ENCODE assay signal across 1 cellular context in the genomic region with DNA sequence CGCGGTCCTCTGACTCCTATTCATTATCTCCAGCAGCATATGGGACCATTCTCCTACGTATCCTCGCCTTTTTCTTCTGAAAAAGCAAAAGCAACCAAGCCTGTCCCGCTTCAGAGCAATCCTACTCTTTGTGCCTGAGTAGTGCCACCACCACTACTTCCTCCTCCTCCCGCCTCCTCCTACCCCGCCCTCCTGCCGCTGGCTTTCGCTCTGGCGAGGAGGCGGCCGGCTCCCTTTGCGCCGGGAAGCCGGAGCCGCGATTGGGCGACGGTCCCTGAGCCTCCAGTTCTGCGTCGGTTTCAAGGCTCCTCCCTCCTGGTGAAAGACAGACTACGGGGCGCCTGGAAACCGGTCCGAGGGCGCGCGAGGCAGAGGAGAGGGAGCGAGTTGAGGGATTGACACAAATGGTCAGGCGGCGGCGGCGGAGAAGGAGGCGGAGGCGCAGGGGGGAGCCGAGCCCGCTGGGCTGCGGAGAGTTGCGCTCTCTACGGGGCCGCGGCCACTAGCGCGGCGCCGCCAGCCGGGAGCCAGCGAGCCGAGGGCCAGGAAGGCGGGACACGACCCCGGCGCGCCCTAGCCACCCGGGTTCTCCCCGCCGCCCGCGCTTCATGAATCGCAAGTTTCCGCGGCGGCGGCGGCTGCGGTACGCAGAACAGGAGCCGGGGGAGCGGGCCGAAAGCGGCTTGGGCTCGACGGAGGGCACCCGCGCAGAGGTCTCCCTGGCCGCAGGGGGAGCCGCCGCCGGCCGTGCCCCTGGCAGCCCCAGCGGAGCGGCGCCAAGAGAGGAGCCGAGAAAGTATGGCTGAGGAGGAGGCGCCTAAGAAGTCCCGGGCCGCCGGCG.
A peak's percentile ranks its signal among the peaks of the same experiment; 100 is the strongest.
TF ChIP-seq lines count a peak whose summit lies in the region.

A gene (plus strand): TSS at position 351 of the 841 bp plus-strand sequence. CDS start 448 bp downstream, at position 799.

TF ChIP-seq in HepG2, 621 proteins besides CTCF, POLR2A, EP300 and RAD21 (continued from another document and continues in another):
- TF ChIP-seq, protein P1, sequence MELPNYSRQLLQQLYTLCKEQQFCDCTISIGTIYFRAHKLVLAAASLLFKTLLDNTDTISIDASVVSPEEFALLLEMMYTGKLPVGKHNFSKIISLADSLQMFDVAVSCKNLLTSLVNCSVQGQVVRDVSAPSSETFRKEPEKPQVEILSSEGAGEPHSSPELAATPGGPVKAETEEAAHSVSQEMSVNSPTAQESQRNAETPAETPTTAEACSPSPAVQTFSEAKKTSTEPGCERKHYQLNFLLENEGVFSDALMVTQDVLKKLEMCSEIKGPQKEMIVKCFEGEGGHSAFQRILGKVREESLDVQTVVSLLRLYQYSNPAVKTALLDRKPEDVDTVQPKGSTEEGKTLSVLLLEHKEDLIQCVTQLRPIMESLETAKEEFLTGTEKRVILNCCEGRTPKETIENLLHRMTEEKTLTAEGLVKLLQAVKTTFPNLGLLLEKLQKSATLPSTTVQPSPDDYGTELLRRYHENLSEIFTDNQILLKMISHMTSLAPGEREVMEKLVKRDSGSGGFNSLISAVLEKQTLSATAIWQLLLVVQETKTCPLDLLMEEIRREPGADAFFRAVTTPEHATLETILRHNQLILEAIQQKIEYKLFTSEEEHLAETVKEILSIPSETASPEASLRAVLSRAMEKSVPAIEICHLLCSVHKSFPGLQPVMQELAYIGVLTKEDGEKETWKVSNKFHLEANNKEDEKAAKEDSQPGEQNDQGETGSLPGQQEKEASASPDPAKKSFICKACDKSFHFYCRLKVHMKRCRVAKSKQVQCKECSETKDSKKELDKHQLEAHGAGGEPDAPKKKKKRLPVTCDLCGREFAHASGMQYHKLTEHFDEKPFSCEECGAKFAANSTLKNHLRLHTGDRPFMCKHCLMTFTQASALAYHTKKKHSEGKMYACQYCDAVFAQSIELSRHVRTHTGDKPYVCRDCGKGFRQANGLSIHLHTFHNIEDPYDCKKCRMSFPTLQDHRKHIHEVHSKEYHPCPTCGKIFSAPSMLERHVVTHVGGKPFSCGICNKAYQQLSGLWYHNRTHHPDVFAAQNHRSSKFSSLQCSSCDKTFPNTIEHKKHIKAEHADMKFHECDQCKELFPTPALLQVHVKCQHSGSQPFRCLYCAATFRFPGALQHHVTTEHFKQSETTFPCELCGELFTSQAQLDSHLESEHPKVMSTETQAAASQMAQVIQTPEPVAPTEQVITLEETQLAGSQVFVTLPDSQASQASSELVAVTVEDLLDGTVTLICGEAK (IDR thresholded peaks at IDR 0.05), result no peak
- TF ChIP-seq, protein P1 (CRISPR knock-in tag; IDR thresholded peaks at IDR 0.05), result 0 out of 2 replicates have a peak, but pooled peaks have one; percentile 33
- TF ChIP-seq ZNF768 (CRISPR knock-in tag; IDR thresholded peaks at IDR 0.05) (peak; percentile 23; the same call in 1 of the 2 replicates), XRCC5 (optimal IDR thresholded peaks at IDR 0.05; ENCODE audit: low read length) (peak; percentile 87), SOX6 (IDR thresholded peaks at IDR 0.05) (no peak), SOX6 (CRISPR knock-in tag; IDR thresholded peaks at IDR 0.05) (peak; percentile 51), PHF21A (CRISPR knock-in tag; IDR thresholded peaks at IDR 0.05) (peak; percentile 51; the same call in 1 of the 2 replicates), FOXO1 (CRISPR knock-in tag; IDR thresholded peaks at IDR 0.05) (0 out of 2 replicates have a peak, but pooled peaks have one; percentile 25), AHR (CRISPR knock-in tag; IDR thresholded peaks at IDR 0.05) (peak; percentile 29; the same call in 1 of the 2 replicates), PLRG1 (conservative IDR thresholded peaks at IDR 0.05) (no peak), MEIS1 (CRISPR knock-in tag; IDR thresholded peaks at IDR 0.05; ENCODE audit: borderline replicate concordance) (no peak), GFI1 (CRISPR knock-in tag; IDR thresholded peaks at IDR 0.05; ENCODE audit: borderline replicate concordance) (no peak), ZNF556 (CRISPR knock-in tag; IDR thresholded peaks at IDR 0.05; ENCODE audit: borderline replicate concordance) (0 out of 2 replicates have a peak, but pooled peaks have one; percentile 49), RBM39 (IDR thresholded peaks at IDR 0.05; ENCODE audit: low read depth, low read length, poor library complexity, severe bottlenecking) (no peak), ELF3 (CRISPR knock-in tag; IDR thresholded peaks at IDR 0.05) (peak; percentile 86), CCAR2 (optimal IDR thresholded peaks at IDR 0.05; ENCODE audit: low read depth, low read length) (no peak), SMYD3 (CRISPR knock-in tag; IDR thresholded peaks at IDR 0.05) (no peak), CC2D1A (CRISPR knock-in tag; IDR thresholded peaks at IDR 0.05) (no peak), BCL6 (CRISPR knock-in tag; IDR thresholded peaks at IDR 0.05) (0 out of 2 replicates have a peak, but pooled peaks have one; percentile 28), HNRNPL (IDR thresholded peaks at IDR 0.05; ENCODE audit: low read depth, low read length) (peak; percentile 32; the same call in 1 of the 2 replicates), HNRNPK (IDR thresholded peaks at IDR 0.05; ENCODE audit: low read depth, low read length, poor library complexity, severe bottlenecking) (peak; percentile 10)
- TF ChIP-seq, protein P2, sequence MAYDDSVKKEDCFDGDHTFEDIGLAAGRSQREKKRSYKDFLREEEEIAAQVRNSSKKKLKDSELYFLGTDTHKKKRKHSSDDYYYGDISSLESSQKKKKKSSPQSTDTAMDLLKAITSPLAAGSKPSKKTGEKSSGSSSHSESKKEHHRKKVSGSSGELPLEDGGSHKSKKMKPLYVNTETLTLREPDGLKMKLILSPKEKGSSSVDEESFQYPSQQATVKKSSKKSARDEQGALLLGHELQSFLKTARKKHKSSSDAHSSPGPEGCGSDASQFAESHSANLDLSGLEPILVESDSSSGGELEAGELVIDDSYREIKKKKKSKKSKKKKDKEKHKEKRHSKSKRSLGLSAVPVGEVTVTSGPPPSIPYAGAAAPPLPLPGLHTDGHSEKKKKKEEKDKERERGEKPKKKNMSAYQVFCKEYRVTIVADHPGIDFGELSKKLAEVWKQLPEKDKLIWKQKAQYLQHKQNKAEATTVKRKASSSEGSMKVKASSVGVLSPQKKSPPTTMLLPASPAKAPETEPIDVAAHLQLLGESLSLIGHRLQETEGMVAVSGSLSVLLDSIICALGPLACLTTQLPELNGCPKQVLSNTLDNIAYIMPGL (CRISPR knock-in tag; IDR thresholded peaks at IDR 0.05; ENCODE audit: borderline replicate concordance in 1 of 2, low read depth in 1 of 2), result peak in 1 of 2 experiments; percentile 45
- TF ChIP-seq, protein P3, sequence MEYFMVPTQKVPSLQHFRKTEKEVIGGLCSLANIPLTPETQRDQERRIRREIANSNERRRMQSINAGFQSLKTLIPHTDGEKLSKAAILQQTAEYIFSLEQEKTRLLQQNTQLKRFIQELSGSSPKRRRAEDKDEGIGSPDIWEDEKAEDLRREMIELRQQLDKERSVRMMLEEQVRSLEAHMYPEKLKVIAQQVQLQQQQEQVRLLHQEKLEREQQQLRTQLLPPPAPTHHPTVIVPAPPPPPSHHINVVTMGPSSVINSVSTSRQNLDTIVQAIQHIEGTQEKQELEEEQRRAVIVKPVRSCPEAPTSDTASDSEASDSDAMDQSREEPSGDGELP (IDR thresholded peaks at IDR 0.05; ENCODE audit: borderline replicate concordance, low read depth), result peak; percentile 12; the same call in 1 of the 2 replicates
- TF ChIP-seq, protein P4, sequence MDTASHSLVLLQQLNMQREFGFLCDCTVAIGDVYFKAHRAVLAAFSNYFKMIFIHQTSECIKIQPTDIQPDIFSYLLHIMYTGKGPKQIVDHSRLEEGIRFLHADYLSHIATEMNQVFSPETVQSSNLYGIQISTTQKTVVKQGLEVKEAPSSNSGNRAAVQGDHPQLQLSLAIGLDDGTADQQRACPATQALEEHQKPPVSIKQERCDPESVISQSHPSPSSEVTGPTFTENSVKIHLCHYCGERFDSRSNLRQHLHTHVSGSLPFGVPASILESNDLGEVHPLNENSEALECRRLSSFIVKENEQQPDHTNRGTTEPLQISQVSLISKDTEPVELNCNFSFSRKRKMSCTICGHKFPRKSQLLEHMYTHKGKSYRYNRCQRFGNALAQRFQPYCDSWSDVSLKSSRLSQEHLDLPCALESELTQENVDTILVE (CRISPR knock-in tag; IDR thresholded peaks at IDR 0.05), result peak; percentile 68; the same call in 1 of the 2 replicates
- TF ChIP-seq, protein P5, sequence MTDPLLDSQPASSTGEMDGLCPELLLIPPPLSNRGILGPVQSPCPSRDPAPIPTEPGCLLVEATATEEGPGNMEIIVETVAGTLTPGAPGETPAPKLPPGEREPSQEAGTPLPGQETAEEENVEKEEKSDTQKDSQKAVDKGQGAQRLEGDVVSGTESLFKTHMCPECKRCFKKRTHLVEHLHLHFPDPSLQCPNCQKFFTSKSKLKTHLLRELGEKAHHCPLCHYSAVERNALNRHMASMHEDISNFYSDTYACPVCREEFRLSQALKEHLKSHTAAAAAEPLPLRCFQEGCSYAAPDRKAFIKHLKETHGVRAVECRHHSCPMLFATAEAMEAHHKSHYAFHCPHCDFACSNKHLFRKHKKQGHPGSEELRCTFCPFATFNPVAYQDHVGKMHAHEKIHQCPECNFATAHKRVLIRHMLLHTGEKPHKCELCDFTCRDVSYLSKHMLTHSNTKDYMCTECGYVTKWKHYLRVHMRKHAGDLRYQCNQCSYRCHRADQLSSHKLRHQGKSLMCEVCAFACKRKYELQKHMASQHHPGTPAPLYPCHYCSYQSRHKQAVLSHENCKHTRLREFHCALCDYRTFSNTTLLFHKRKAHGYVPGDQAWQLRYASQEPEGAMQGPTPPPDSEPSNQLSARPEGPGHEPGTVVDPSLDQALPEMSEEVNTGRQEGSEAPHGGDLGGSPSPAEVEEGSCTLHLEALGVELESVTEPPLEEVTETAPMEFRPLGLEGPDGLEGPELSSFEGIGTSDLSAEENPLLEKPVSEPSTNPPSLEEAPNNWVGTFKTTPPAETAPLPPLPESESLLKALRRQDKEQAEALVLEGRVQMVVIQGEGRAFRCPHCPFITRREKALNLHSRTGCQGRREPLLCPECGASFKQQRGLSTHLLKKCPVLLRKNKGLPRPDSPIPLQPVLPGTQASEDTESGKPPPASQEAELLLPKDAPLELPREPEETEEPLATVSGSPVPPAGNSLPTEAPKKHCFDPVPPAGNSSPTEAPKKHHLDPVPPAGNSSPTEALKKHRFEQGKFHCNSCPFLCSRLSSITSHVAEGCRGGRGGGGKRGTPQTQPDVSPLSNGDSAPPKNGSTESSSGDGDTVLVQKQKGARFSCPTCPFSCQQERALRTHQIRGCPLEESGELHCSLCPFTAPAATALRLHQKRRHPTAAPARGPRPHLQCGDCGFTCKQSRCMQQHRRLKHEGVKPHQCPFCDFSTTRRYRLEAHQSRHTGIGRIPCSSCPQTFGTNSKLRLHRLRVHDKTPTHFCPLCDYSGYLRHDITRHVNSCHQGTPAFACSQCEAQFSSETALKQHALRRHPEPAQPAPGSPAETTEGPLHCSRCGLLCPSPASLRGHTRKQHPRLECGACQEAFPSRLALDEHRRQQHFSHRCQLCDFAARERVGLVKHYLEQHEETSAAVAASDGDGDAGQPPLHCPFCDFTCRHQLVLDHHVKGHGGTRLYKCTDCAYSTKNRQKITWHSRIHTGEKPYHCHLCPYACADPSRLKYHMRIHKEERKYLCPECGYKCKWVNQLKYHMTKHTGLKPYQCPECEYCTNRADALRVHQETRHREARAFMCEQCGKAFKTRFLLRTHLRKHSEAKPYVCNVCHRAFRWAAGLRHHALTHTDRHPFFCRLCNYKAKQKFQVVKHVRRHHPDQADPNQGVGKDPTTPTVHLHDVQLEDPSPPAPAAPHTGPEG (CRISPR knock-in tag; IDR thresholded peaks at IDR 0.05), result no peak; the same call in 1 of the 2 replicates
- TF ChIP-seq, protein P6, sequence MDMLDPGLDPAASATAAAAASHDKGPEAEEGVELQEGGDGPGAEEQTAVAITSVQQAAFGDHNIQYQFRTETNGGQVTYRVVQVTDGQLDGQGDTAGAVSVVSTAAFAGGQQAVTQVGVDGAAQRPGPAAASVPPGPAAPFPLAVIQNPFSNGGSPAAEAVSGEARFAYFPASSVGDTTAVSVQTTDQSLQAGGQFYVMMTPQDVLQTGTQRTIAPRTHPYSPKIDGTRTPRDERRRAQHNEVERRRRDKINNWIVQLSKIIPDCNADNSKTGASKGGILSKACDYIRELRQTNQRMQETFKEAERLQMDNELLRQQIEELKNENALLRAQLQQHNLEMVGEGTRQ (IDR thresholded peaks at IDR 0.05; ENCODE audit: low read depth, low read length), result no peak
- TF ChIP-seq, protein P6 (CRISPR knock-in tag; IDR thresholded peaks at IDR 0.05; ENCODE audit: borderline replicate concordance), result no peak
- TF ChIP-seq, protein P7, sequence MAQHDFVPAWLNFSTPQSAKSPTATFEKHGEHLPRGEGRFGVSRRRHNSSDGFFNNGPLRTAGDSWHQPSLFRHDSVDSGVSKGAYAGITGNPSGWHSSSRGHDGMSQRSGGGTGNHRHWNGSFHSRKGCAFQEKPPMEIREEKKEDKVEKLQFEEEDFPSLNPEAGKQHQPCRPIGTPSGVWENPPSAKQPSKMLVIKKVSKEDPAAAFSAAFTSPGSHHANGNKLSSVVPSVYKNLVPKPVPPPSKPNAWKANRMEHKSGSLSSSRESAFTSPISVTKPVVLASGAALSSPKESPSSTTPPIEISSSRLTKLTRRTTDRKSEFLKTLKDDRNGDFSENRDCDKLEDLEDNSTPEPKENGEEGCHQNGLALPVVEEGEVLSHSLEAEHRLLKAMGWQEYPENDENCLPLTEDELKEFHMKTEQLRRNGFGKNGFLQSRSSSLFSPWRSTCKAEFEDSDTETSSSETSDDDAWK (CRISPR knock-in tag; IDR thresholded peaks at IDR 0.05), result no peak
